In the genomic region with DNA sequence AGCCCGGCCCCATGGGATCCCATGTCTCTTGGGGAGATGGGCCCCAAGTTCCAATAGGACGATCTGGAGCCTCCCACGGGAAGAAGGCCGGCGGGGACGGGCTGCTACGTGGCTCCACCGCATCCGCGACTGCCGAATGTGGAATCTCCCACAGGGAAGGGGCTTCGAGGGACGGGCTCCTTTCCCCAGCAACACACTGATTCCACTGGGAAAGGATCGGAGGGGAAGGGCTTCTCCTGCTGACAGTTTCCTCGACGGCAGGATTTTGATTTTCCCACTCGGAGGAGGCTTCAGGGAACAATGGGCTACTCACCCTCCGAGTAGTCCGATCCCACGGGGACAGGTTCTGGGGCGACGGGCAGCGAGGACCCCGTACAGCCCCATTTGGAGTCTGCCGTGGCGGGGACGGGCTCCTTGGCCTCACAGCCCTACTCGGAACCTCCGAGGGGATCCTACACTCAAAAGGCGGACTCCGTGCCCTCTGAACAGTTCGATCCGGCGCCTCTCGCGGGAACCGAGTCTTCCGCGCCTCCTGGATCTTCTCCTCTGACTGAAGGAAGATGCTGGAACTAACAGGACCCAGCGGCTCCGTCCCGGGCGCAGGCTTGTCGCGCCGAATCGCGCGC, we compare ENCODE assay signal across 7 cellular contexts. TPM values are rescaled to one million over a fixed set of nuclear protein-coding genes. Genes with fewer than 3 reads are reported as not detected.
DNase-seq lines count a peak whose midpoint lies in the region; ATAC-seq and TF ChIP-seq lines count a peak whose summit lies in the region.
"Had no signal": no experiment of that assay in that cellular context is flagged by ENCODE, and none has a peak within 500 bp of the region (broad histone marks: within the 10 kb centered on the region; RNA-seq: fewer than 3 reads in every experiment).

No MANE protein-coding gene starts in this region.

- H3K4me3 ChIP-seq in DND-41 (ENCODE audit: low read depth in 1 of 2, low read length in 2 of 2) (peak overlapping the region; percentile 65 to 75; a peak in 3 of 4 replicates), mucosa of stomach (ENCODE audit: low read length) (peak overlapping the region; percentile 19)

- DNase-seq in DND-41 (no peak), dedifferentiated amniotic fluid mesenchymal stem cell (ENCODE audit: extremely low spot score) (no peak), NOMO-1 (lab: John Stamatoyannopoulos, UW; ENCODE audit: unreplicated experiment in 2 of 2) (no peak)
- DNase-seq in activated CD4-positive, alpha-beta memory T cell treated with anti-CD3 and anti-CD28 coated beads for 36 hours, result peak; percentile 35

- peak overlapping the region; percentile 93 for H3K4me3 Mint-ChIP-seq in activated CD4-positive, alpha-beta memory T cell treated with anti-CD3 and anti-CD28 coated beads for 36 hours

- H2AFZ ChIP-seq in DND-41 (ENCODE audit: low read depth, low read length), result peak overlapping the region; percentile 70; the same call in 1 of the 2 replicates

- H3K36me3 ChIP-seq in DND-41 (ENCODE audit: insufficient read depth, low read length), result peaks cover 46% of the 10 kb centered on the region
- no peaks in the 10 kb centered on the region for H3K36me3 ChIP-seq in mucosa of stomach (ENCODE audit: control insufficient read depth, insufficient read depth, low read length)

- POLR2A ChIA-PET in activated CD4-positive, alpha-beta memory T cell treated with anti-CD3 and anti-CD28 coated beads for 36 hours (lab: Charles Lee), result interaction anchor here (1.0 to 5.5 kb wide), 6 partner anchors 9 to 100 kb away, joined by 3 to 57 read pairs (median 10); a partner anchor contains a TSS

- H3K4me2 ChIP-seq in DND-41 (ENCODE audit: insufficient read depth, low read length), result peak overlapping the region; percentile 96

- peak overlapping the region; percentile 99 for H3K27ac ChIP-seq in DND-41 (ENCODE audit: low read length)

- H3K4me1 Mint-ChIP-seq in activated CD4-positive, alpha-beta memory T cell treated with anti-CD3 and anti-CD28 coated beads for 36 hours (ENCODE audit: low read depth), result peaks cover 34% of the 10 kb centered on the region

- H3K27me3 ChIP-seq in DND-41 (ENCODE audit: insufficient read depth, low read length, poor library complexity) (no peaks in the 10 kb centered on the region), mucosa of stomach (ENCODE audit: control insufficient read depth, insufficient read depth, low read length) (peaks cover 4% of the 10 kb centered on the region)

- intact Hi-C loops in activated CD4-positive, alpha-beta memory T cell treated with anti-CD3 and anti-CD28 coated beads for 36 hours (cut with micrococcal nuclease), result loop anchor here (5.0 kb wide), 1 partner anchor 196 kb away; a partner anchor contains a TSS

- H3K27ac Mint-ChIP-seq in activated CD4-positive, alpha-beta memory T cell treated with anti-CD3 and anti-CD28 coated beads for 36 hours, result peak overlapping the region; percentile 87

- peaks cover 75% of the 10 kb centered on the region for H3K79me2 ChIP-seq in DND-41 (ENCODE audit: insufficient read depth, low read length)

- ATAC-seq in DND-41 (ENCODE audit: insufficient read depth, low read depth), result no peak
- no peak for ATAC-seq in GM19397 (IDR thresholded peaks at IDR 0.05; ENCODE audit: unreplicated experiment)

- no peaks in the 10 kb centered on the region for H3K9me3 Mint-ChIP-seq in activated CD4-positive, alpha-beta memory T cell treated with anti-CD3 and anti-CD28 coated beads for 36 hours

- no peaks in the 10 kb centered on the region for H3K27me3 Mint-ChIP-seq in activated CD4-positive, alpha-beta memory T cell treated with anti-CD3 and anti-CD28 coated beads for 36 hours

- H3K9ac ChIP-seq in DND-41 (ENCODE audit: low read depth, low read length) (peak overlapping the region; percentile 87), mucosa of stomach (ENCODE audit: low read length) (peak overlapping the region; percentile 47)

- peaks cover 59% of the 10 kb centered on the region for H3K4me1 ChIP-seq in DND-41 (ENCODE audit: insufficient read depth, low read length)
- H3K4me1 ChIP-seq in mucosa of stomach (ENCODE audit: control insufficient read depth, insufficient read depth, low read length), result peaks cover 31% of the 10 kb centered on the region

- H4K20me1 ChIP-seq in DND-41 (ENCODE audit: insufficient read depth, low read length), result peaks cover 34% of the 10 kb centered on the region

- TF ChIP-seq CTCF in DND-41 (IDR thresholded peaks at IDR 0.05; ENCODE audit: borderline replicate concordance, extremely low read depth, low read length, poor library complexity, severe bottlenecking), result no peak

- peaks cover 18% of the 10 kb centered on the region for H3K36me3 Mint-ChIP-seq in activated CD4-positive, alpha-beta memory T cell treated with anti-CD3 and anti-CD28 coated beads for 36 hours

- H3K9me3 ChIP-seq in DND-41 (ENCODE audit: insufficient read depth, low read length, severe bottlenecking) (no peaks in the 10 kb centered on the region), mucosa of stomach (ENCODE audit: control insufficient read depth, low read length) (no peaks in the 10 kb centered on the region)

- CTCF ChIA-PET in activated CD4-positive, alpha-beta memory T cell treated with anti-CD3 and anti-CD28 coated beads for 36 hours (lab: Charles Lee), result interaction anchor here (1.0 to 5.8 kb wide), 3 partner anchors 9 to 120 kb away, joined by 4 to 37 read pairs (median 4); a partner anchor contains a TSS

RNA-seq across cellular contexts. Expression of a gene that starts 1.3 kb away (rescaled TPM):
- 1 to 10 TPM; 3.8 to 3.9 TPM for total RNA-seq in activated CD4-positive, alpha-beta memory T cell treated with anti-CD3 and anti-CD28 coated beads for 36 hours

RNA-seq across cellular contexts. Expression of a gene that starts 3.9 kb away (rescaled TPM):
- 10 to 100 TPM; 24.0 to 26.3 TPM for total RNA-seq in activated CD4-positive, alpha-beta memory T cell treated with anti-CD3 and anti-CD28 coated beads for 36 hours

RNA-seq across cellular contexts. Expression of a gene that starts 10.3 kb away (rescaled TPM):
- total RNA-seq in activated CD4-positive, alpha-beta memory T cell treated with anti-CD3 and anti-CD28 coated beads for 36 hours, result 1 to 10 TPM; 3.7 to 5.2 TPM

RNA-seq across cellular contexts. Expression of a gene that starts 10.5 kb away (rescaled TPM):
- total RNA-seq in activated CD4-positive, alpha-beta memory T cell treated with anti-CD3 and anti-CD28 coated beads for 36 hours, result 1 to 10 TPM; 1.0 to 1.4 TPM
- total RNA-seq: subcutaneous adipose tissue had no signal

RNA-seq across cellular contexts. Expression of a gene that starts 45.7 kb away (rescaled TPM):
- 10 to 100 TPM; 54.1 to 56.0 TPM for total RNA-seq in activated CD4-positive, alpha-beta memory T cell treated with anti-CD3 and anti-CD28 coated beads for 36 hours
